ENCODE assay signal across 8 cellular contexts in the genomic region with DNA sequence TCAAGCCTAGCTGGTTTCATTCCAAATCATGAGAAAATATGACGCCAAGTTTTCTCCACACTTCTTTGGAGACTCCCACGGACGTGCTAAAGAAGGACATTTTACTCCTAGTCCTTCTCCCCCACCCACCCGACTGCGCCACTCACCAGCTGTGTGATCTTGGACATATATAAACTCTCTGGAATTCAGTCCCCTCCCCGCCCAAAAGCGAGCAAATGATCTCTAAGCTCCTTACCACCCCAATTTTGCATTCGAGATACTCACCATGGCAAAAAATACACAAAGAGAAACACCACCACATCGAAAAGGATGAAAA. TPM values are rescaled to one million over a fixed set of nuclear protein-coding genes. Genes with fewer than 3 reads are reported as not detected.
DNase-seq lines count a peak whose midpoint lies in the region; ATAC-seq and TF ChIP-seq lines count a peak whose summit lies in the region.

No MANE protein-coding gene starts in this region.

- no peaks in the 10 kb centered on the region for H3F3A ChIP-seq in GM23338 (replicated peaks; ENCODE audit: low read depth)

- intact Hi-C loops in breast epithelium (cut with DNase I; ENCODE audit: low total_unique reads), result no loop called here

- H3K36me3 ChIP-seq in GM23338 (ENCODE audit: insufficient read depth) (no peaks in the 10 kb centered on the region), breast epithelium (no peaks in the 10 kb centered on the region)

- peaks cover 15% of the 10 kb centered on the region for H3K4me1 Mint-ChIP-seq in GM23338

- ATAC-seq in GM23338, result peak; percentile 12

- H4K20me1 ChIP-seq in GM23338 (replicated peaks; ENCODE audit: insufficient read depth), result no peaks in the 10 kb centered on the region

- TF ChIP-seq POLR2A in NB4 (IDR thresholded peaks at IDR 0.05; ENCODE audit: extremely low read depth, insufficient read length), result no peak
- TF ChIP-seq POLR2A in breast epithelium (IDR thresholded peaks at IDR 0.05), result no peak

- TF ChIP-seq CTCF in GM23338 (conservative IDR thresholded peaks at IDR 0.05; ENCODE audit: low read depth in 2 of 2), result no peak
- no peak for TF ChIP-seq CTCF in NB4 (IDR thresholded peaks at IDR 0.05; ENCODE audit: low read depth, low read length)
- no peak for TF ChIP-seq CTCF in breast epithelium (IDR thresholded peaks at IDR 0.05)

- H3K27ac ChIP-seq in GM23338 (ENCODE audit: low read depth), result peak overlapping the region; percentile 90
- H3K27ac ChIP-seq in breast epithelium, result peak overlapping the region; percentile 94 to 97
- peak overlapping the region; percentile 77 for H3K27ac ChIP-seq in layer of hippocampus (ENCODE audit: low read depth, low read length)

- H3K4me2 ChIP-seq in GM23338, result peak overlapping the region; percentile 95

- H3K4me3 ChIP-seq in GM23338, result peak overlapping the region; percentile 81
- H3K4me3 ChIP-seq in NB4 (ENCODE audit: low read depth, low read length), result peak overlapping the region; percentile 94
- H3K4me3 ChIP-seq in breast epithelium, result peak overlapping the region; percentile 73 to 88 (median 82)

- DNase-seq in COLO829 (ENCODE audit: low spot score) (peak; percentile 28), GM23338 (ENCODE audit: low spot score) (no peak), NB4 (ENCODE audit: low read depth) (peak; percentile 47), breast epithelium (ENCODE audit: low spot score in 2 of 2) (peak; percentile 50 to 53), NCI-H1105 treated with DMSO at 0.1 percent for 48 hours (lab: John Stamatoyannopoulos, UW) (no peak)
- peak; percentile 3 to 4 for DNase-seq in stimulated activated CD8-positive, alpha-beta memory T cell treated with anti-CD3 and anti-CD28 coated beads, Interleukin-2, amount 100 ng/mL, for 1 hour (ENCODE audit: low read depth in 2 of 2)
- DNase-seq in NK-92 treated with Interleukin-12 subunit alpha and Interleukin-12 subunit beta, amount 100 ng/mL, for 24 hours (lab: John Stamatoyannopoulos, UW), result no peak

- peak overlapping the region; percentile 91 for H2AFZ ChIP-seq in GM23338

- no peaks in the 10 kb centered on the region for H3K9me3 Mint-ChIP-seq in GM23338

- no peaks in the 10 kb centered on the region for H3K9me2 ChIP-seq in GM23338 (ENCODE audit: insufficient read depth)

- H3K4me3 Mint-ChIP-seq in GM23338, result peak overlapping the region; percentile 97

- H3K27ac Mint-ChIP-seq in GM23338, result peak overlapping the region; percentile 98

- peaks cover 11% of the 10 kb centered on the region; the same call in 1 of the 2 replicates for H3K4me1 ChIP-seq in GM23338 (ENCODE audit: insufficient read depth)
- no peaks in the 10 kb centered on the region for H3K4me1 ChIP-seq in breast epithelium

- no peaks in the 10 kb centered on the region for H3K27me3 ChIP-seq in GM23338 (ENCODE audit: insufficient read depth)
- H3K27me3 ChIP-seq in breast epithelium, result no peaks in the 10 kb centered on the region
- no peaks in the 10 kb centered on the region for H3K27me3 ChIP-seq in layer of hippocampus (ENCODE audit: control insufficient read depth, insufficient read depth, low read length)

- peaks cover 20% of the 10 kb centered on the region for H3K79me2 ChIP-seq in GM23338 (replicated peaks; ENCODE audit: insufficient read depth)

- H3K27me3 Mint-ChIP-seq in GM23338 (ENCODE audit: insufficient read depth, low read depth, poor library complexity), result peaks cover 21% of the 10 kb centered on the region

- peaks cover 28% of the 10 kb centered on the region for H3K36me3 Mint-ChIP-seq in GM23338 (ENCODE audit: low read depth)

- H3K9me3 ChIP-seq in breast epithelium, result no peaks in the 10 kb centered on the region

TF ChIP-seq in GM23338, 12 proteins besides CTCF, POLR2A, EP300 and RAD21 (continues in another document):
- TF ChIP-seq EZH2phosphoT487 (IDR thresholded peaks at IDR 0.05; ENCODE audit: unreplicated experiment) (no peak), NANOG (IDR thresholded peaks at IDR 0.05; ENCODE audit: borderline replicate concordance) (no peak), ZNF114 (CRISPR knock-in tag; IDR thresholded peaks at IDR 0.05) (no peak), POLR2AphosphoS5 (IDR thresholded peaks at IDR 0.05; ENCODE audit: low read depth) (no peak), STAT1 (IDR thresholded peaks at IDR 0.05; ENCODE audit: unreplicated experiment) (no peak), JUNB (IDR thresholded peaks at IDR 0.05; ENCODE audit: unreplicated experiment) (no peak)
- TF ChIP-seq, protein P1, sequence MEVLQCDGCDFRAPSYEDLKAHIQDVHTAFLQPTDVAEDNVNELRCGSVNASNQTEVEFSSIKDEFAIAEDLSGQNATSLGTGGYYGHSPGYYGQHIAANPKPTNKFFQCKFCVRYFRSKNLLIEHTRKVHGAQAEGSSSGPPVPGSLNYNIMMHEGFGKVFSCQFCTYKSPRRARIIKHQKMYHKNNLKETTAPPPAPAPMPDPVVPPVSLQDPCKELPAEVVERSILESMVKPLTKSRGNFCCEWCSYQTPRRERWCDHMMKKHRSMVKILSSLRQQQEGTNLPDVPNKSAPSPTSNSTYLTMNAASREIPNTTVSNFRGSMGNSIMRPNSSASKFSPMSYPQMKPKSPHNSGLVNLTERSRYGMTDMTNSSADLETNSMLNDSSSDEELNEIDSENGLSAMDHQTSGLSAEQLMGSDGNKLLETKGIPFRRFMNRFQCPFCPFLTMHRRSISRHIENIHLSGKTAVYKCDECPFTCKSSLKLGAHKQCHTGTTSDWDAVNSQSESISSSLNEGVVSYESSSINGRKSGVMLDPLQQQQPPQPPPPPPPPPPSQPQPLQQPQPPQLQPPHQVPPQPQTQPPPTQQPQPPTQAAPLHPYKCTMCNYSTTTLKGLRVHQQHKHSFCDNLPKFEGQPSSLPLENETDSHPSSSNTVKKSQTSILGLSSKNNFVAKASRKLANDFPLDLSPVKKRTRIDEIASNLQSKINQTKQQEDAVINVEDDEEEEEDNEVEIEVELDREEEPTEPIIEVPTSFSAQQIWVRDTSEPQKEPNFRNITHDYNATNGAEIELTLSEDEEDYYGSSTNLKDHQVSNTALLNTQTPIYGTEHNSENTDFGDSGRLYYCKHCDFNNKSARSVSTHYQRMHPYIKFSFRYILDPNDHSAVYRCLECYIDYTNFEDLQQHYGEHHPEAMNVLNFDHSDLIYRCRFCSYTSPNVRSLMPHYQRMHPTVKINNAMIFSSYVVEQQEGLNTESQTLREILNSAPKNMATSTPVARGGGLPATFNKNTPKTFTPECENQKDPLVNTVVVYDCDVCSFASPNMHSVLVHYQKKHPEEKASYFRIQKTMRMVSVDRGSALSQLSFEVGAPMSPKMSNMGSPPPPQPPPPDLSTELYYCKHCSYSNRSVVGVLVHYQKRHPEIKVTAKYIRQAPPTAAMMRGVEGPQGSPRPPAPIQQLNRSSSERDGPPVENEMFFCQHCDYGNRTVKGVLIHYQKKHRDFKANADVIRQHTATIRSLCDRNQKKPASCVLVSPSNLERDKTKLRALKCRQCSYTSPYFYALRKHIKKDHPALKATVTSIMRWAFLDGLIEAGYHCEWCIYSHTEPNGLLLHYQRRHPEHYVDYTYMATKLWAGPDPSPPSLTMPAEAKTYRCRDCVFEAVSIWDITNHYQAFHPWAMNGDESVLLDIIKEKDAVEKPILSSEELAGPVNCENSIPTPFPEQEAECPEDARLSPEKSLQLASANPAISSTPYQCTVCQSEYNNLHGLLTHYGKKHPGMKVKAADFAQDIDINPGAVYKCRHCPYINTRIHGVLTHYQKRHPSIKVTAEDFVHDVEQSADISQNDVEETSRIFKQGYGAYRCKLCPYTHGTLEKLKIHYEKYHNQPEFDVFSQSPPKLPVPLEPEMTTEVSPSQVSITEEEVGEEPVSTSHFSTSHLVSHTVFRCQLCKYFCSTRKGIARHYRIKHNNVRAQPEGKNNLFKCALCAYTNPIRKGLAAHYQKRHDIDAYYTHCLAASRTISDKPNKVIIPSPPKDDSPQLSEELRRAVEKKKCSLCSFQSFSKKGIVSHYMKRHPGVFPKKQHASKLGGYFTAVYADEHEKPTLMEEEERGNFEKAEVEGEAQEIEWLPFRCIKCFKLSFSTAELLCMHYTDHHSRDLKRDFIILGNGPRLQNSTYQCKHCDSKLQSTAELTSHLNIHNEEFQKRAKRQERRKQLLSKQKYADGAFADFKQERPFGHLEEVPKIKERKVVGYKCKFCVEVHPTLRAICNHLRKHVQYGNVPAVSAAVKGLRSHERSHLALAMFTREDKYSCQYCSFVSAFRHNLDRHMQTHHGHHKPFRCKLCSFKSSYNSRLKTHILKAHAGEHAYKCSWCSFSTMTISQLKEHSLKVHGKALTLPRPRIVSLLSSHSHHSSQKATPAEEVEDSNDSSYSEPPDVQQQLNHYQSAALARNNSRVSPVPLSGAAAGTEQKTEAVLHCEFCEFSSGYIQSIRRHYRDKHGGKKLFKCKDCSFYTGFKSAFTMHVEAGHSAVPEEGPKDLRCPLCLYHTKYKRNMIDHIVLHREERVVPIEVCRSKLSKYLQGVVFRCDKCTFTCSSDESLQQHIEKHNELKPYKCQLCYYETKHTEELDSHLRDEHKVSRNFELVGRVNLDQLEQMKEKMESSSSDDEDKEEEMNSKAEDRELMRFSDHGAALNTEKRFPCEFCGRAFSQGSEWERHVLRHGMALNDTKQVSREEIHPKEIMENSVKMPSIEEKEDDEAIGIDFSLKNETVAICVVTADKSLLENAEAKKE (CRISPR knock-in tag; IDR thresholded peaks at IDR 0.05), result no peak
- TF ChIP-seq, protein P2, sequence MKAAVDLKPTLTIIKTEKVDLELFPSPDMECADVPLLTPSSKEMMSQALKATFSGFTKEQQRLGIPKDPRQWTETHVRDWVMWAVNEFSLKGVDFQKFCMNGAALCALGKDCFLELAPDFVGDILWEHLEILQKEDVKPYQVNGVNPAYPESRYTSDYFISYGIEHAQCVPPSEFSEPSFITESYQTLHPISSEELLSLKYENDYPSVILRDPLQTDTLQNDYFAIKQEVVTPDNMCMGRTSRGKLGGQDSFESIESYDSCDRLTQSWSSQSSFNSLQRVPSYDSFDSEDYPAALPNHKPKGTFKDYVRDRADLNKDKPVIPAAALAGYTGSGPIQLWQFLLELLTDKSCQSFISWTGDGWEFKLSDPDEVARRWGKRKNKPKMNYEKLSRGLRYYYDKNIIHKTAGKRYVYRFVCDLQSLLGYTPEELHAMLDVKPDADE (IDR thresholded peaks at IDR 0.05), result no peak

RNA-seq across cellular contexts. Expression of a gene that starts 21.9 kb away (rescaled TPM):
- not detected in 2 replicates for total RNA-seq in GM23338 (2014; rRNA removed; shearing (Covaris generic))
- not detected in 2 replicates for polyA plus RNA-seq in GM23338 (2016; fragmentation: Nextera tagmentation; extraction: Ambion mirVana)
- not detected for total RNA-seq in breast epithelium

Comparison
In these comparisons a context has a peak if more than half of its experiments do, and no peak if none do; other contexts are left out.
1. DNase-seq: peak in COLO829 (single experiment), NB4 (single experiment), breast epithelium (2 of 2) and stimulated activated CD8-positive, alpha-beta memory T cell treated with anti-CD3 and anti-CD28 coated beads, Interleukin-2, amount 100 ng/mL, for 1 hour (2 of 2); none in GM23338 (single experiment), NCI-H1105 treated with DMSO at 0.1 percent for 48 hours (single experiment) and NK-92 treated with Interleukin-12 subunit alpha and Interleukin-12 subunit beta, amount 100 ng/mL, for 24 hours (single experiment).
2. Peak in every context shown above with its lines, with median percentiles within 50 percentile points of each other: H3K27ac ChIP-seq and H3K4me3 ChIP-seq.